Comparison of ENCODE assay signal across 1 cellular context in genomic region chr4:87144346-87144745, GRCh38.
TF ChIP-seq lines count a peak whose summit lies in the region.

No MANE protein-coding gene starts in this region.

TF ChIP-seq in K562, 482 proteins besides CTCF, POLR2A, EP300 and RAD21 (continued from another document):
- TF ChIP-seq NR2C2 (CRISPR knock-in tag; IDR thresholded peaks at IDR 0.05) (no peak), NR2C2 (tag; IDR thresholded peaks at IDR 0.05) (no peak), HMBOX1 (IDR thresholded peaks at IDR 0.05) (0 out of 2 replicates have a peak, but pooled peaks have one; percentile 16), YBX1 (IDR thresholded peaks at IDR 0.05) (no peak), POLR3A (IDR thresholded peaks at IDR 0.05; ENCODE audit: borderline replicate concordance, extremely low read depth, insufficient read depth, insufficient read length) (no peak)
